ENCODE assay signal across 32 cellular contexts in genomic region chr14:20031058-20031457, GRCh38. TPM values are rescaled to one million over a fixed set of nuclear protein-coding genes. Genes with fewer than 3 reads are reported as not detected.
"Had no signal": no experiment of that assay in that cellular context is flagged by ENCODE, and none has a peak within 500 bp of the region (broad histone marks: within the 10 kb centered on the region; RNA-seq: fewer than 3 reads in every experiment).

No MANE protein-coding gene starts in this region.

- H3K4me1 ChIP-seq: stomach, suprapubic skin, testis, thyroid gland, tibial artery, tibial nerve, transverse colon, upper lobe of left lung, upper lobe of right lung, uterus, vagina had no signal

- H3K36me3 ChIP-seq: stomach, suprapubic skin, thoracic aorta, thyroid gland, tibial artery, tibial nerve, transverse colon, upper lobe of left lung, upper lobe of right lung, uterus, vagina had no signal

- FAIRE-seq: urothelium cell line had no signal

- H3K27me3 ChIP-seq: stomach, suprapubic skin, testis, thyroid gland, tibial artery, tibial nerve, transverse colon, upper lobe of left lung, upper lobe of right lung, uterus, vagina had no signal

- DNase-seq: stimulated activated CD4-positive, alpha-beta T cell treated with anti-CD3 and anti-CD28 coated beads, Interleukin-2, amount 100 ng/mL, for 48 hours; stimulated activated CD4-positive, alpha-beta T cell treated with anti-CD3 and anti-CD28 coated beads, Interleukin-4, amount 100 ng/mL, for 1 hour; stimulated activated CD4-positive, alpha-beta T cell treated with anti-CD3 and anti-CD28 coated beads, Interleukin-4, amount 100 ng/mL, for 24 hours; stimulated activated CD4-positive, alpha-beta T cell treated with anti-CD3 and anti-CD28 coated beads, Interleukin-4, amount 100 ng/mL, for 4 hours; stimulated activated CD8-positive, alpha-beta memory T cell treated with anti-CD3 and anti-CD28 coated beads, Interleukin-4, amount 100 ng/mL, for 48 hours; stimulated activated naive B cell treated with anti-CD40 and anti-IgM and Interleukin-4, amounts not matched to agents 10 μg/mL and 1 μg/mL and 100 μg/mL, for 72 hours; stimulated activated naive CD4-positive, alpha-beta T cell; stimulated activated naive CD4-positive, alpha-beta T cell treated with Interleukin-2 at 50 U/mL for 16 hours; stimulated activated naive CD8-positive, alpha-beta T cell treated with anti-CD3 and anti-CD28 coated beads, Interleukin-15, amount 100 ng/mL, for 72 hours; stimulated activated naive CD8-positive, alpha-beta T cell treated with anti-CD3 and anti-CD28 coated beads, Interleukin-15, Interleukin-2, amounts not matched to agents 100 U/mL and 50 U/mL, for 24 hours; stomach; substantia nigra; testis; thyroid gland; tibial artery; transverse colon; trophoblast cell; upper lobe of left lung; upper lobe of right lung; uterus had no signal

- H3K4me3 ChIP-seq: stomach, suprapubic skin, testis, thoracic aorta, thyroid gland, tibial artery, tibial nerve, transverse colon, upper lobe of left lung, upper lobe of right lung, uterus, vagina had no signal

- ATAC-seq: stimulated activated effector memory CD8-positive, alpha-beta T cell treated with anti-CD3 and anti-CD28 coated beads, Interleukin-12 subunit alpha, Interleukin-12 subunit beta, amount 100 ng/mL, for 72 hours; stimulated activated memory B cell treated with anti-CD40 and anti-IgM and Interleukin-4, amounts not matched to agents 10 μg/mL and 1 μg/mL and 100 μg/mL, for 72 hours; stimulated activated naive B cell treated with anti-CD40 and anti-IgM and Interleukin-4, amounts not matched to agents 10 μg/mL and 1 μg/mL and 100 μg/mL, for 72 hours; stimulated activated naive CD8-positive, alpha-beta T cell treated with anti-CD3 and anti-CD28 coated beads, Interleukin-15, amount 100 ng/mL, for 72 hours; stimulated activated naive CD8-positive, alpha-beta T cell treated with anti-CD3 and anti-CD28 coated beads, Interleukin-15, Interleukin-2, amounts not matched to agents 100 U/mL and 50 U/mL, for 24 hours; upper lobe of right lung had no signal

- H3K27ac ChIP-seq: stomach, suprapubic skin, testis, thoracic aorta, thyroid gland, tibial artery, tibial nerve, transverse colon, upper lobe of left lung, upper lobe of right lung, uterus, vagina had no signal

- H3K9me3 ChIP-seq: suprapubic skin, testis, thoracic aorta, thyroid gland, tibial artery, tibial nerve, upper lobe of left lung, upper lobe of right lung, uterus, vagina had no signal

RNA-seq across cellular contexts. Expression of gene OR4K13, which starts 4.8 kb away (rescaled TPM):
- total RNA-seq: stomach, subcutaneous adipose tissue, suprapubic skin, temporal lobe, thoracic aorta, thyroid gland, tibial nerve, transverse colon, upper lobe of left lung, upper lobe of right lung, ureter, urinary bladder, uterus, vagina had no signal
- polyA plus RNA-seq: stomach, thymus, urinary bladder had no signal

RNA-seq across cellular contexts. Expression of gene OR4K14, which starts 12.0 kb away (rescaled TPM):
- total RNA-seq: stomach, subcutaneous adipose tissue, suprapubic skin, temporal lobe, thoracic aorta, thyroid gland, tibial nerve, transverse colon, upper lobe of left lung, upper lobe of right lung, ureter, urinary bladder, uterus, vagina had no signal
- polyA plus RNA-seq: stomach, thymus, urinary bladder had no signal

RNA-seq across cellular contexts. Expression of gene OR4L1, which starts 28.8 kb away (rescaled TPM):
- total RNA-seq: stomach, subcutaneous adipose tissue, suprapubic skin, temporal lobe, testis, thoracic aorta, thyroid gland, tibial nerve, transverse colon, upper lobe of left lung, upper lobe of right lung, ureter, urinary bladder, uterus, vagina had no signal
- polyA plus RNA-seq: stomach, thymus, urinary bladder had no signal

RNA-seq across cellular contexts. Expression of gene OR4Q2, which starts 29.1 kb away (rescaled TPM):
- total RNA-seq: stomach, subcutaneous adipose tissue, suprapubic skin, temporal lobe, testis, thoracic aorta, thyroid gland, tibial nerve, transverse colon, upper lobe of left lung, upper lobe of right lung, ureter, urinary bladder, uterus, vagina had no signal
- polyA plus RNA-seq: stomach, thymus, urinary bladder had no signal

RNA-seq across cellular contexts. Expression of gene OR4K15, which starts 55.7 kb away (rescaled TPM):
- total RNA-seq: stomach, subcutaneous adipose tissue, suprapubic skin, temporal lobe, thoracic aorta, thyroid gland, tibial nerve, transverse colon, upper lobe of left lung, upper lobe of right lung, ureter, urinary bladder, uterus, vagina had no signal
- polyA plus RNA-seq: stomach, thymus, urinary bladder had no signal
